In genomic region chr3:136250226-136250861, GRCh38 we compare ENCODE assay signal across 7 cellular contexts. TPM values are rescaled to one million over a fixed set of nuclear protein-coding genes. Genes with fewer than 3 reads are reported as not detected.
DNase-seq lines count a peak whose midpoint lies in the region; ATAC-seq, FAIRE-seq and TF ChIP-seq lines count a peak whose summit lies in the region.

PCCB (plus strand) TSS chr3:136250340; CDS start chr3:136250376, 36 bp downstream.

- in situ Hi-C loops in astrocyte of the cerebellum (cut with HindIII; ENCODE audit: low sequenced_read_pairs): no loop called here

- under 1% methylated on average over 58 of the region's 58 CpGs for WGBS in hepatocyte (ENCODE audit: low lambda C conversion rate, missing lambda C conversion rate)

- TF ChIP-seq CTCF in astrocyte of the cerebellum (IDR thresholded peaks at IDR 0.05; ENCODE audit: low read depth, low read length, missing control alignments): peak; percentile 74
- peak; percentile 75 for TF ChIP-seq CTCF in hepatocyte (IDR thresholded peaks at IDR 0.05; ENCODE audit: poor library complexity)

- peak within 1 kb of the TSS; percentile 87 for H2AFZ ChIP-seq in hepatocyte

- no peaks in the 10 kb centered on the region for H4K20me1 ChIP-seq in hepatocyte (ENCODE audit: insufficient read depth, poor library complexity, severe bottlenecking)

- ATAC-seq in HG02981 (IDR thresholded peaks at IDR 0.05; ENCODE audit: unreplicated experiment): peak; percentile 96

- H3K9me3 ChIP-seq in hepatocyte (ENCODE audit: low read depth): no peaks in the 10 kb centered on the region

- no peaks in the 10 kb centered on the region for H3K36me3 ChIP-seq in hepatocyte (replicated peaks; ENCODE audit: insufficient read depth, low read depth)

- H3K4me3 ChIP-seq in astrocyte of the cerebellum (ENCODE audit: low read depth, low read length) (peak within 1 kb of the TSS; percentile 65), hepatocyte (peak within 1 kb of the TSS; percentile 42)

- peaks cover 33% of the 10 kb centered on the region for H3K79me2 ChIP-seq in hepatocyte

- H3K4me2 ChIP-seq in hepatocyte: peak within 1 kb of the TSS; percentile 77

- DNase-seq in GM18507 (ENCODE audit: extremely low spot score, insufficient read length, low read depth) (peak; percentile 84), NCI-H2029 (lab: John Stamatoyannopoulos, UW) (peak; percentile 96), T-helper 22 cell (ENCODE audit: low read depth) (peak; percentile 87), astrocyte of the cerebellum (ENCODE audit: low read depth) (peak; percentile 85), hepatocyte (ENCODE audit: low spot score) (peak; percentile 97), retina (peak; percentile 99)

- no peaks in the 10 kb centered on the region for H3K27me3 ChIP-seq in hepatocyte

- no peaks in the 10 kb centered on the region for H3K9me2 ChIP-seq in hepatocyte (replicated peaks; ENCODE audit: insufficient read depth)

- H3K4me1 ChIP-seq in hepatocyte (ENCODE audit: insufficient read depth): peaks cover 10% of the 10 kb centered on the region

- FAIRE-seq in GM18507 (lab: Jason Lieb, UNC): peak; percentile 90

- H3K27ac ChIP-seq in hepatocyte: peak within 1 kb of the TSS; percentile 90

RNA-seq across cellular contexts. Expression of gene PCCB, which starts in this region (rescaled TPM):
- 51.0 and 52.7 TPM in 2 replicates for total RNA-seq in hepatocyte
- 32.0 and 34.1 TPM in 2 replicates for polyA plus RNA-seq in hepatocyte

Comparison
In these comparisons a context has a peak if more than half of its experiments do, and no peak if none do; other contexts are left out.
1. Peak in every context shown above with its lines: DNase-seq, ATAC-seq, H3K4me3 ChIP-seq and H3K27ac ChIP-seq.